Comparison of ENCODE assay signal across 28 cellular contexts in genomic region chr14:41235466-41235865, GRCh38.
"Had no signal": no experiment of that assay in that cellular context is flagged by ENCODE, and none has a peak within 500 bp of the region (broad histone marks: within the 10 kb centered on the region; RNA-seq: fewer than 3 reads in every experiment).

No MANE protein-coding gene starts in this region.

- ATAC-seq: esophagus mucosa; left cardiac atrium; naive thymus-derived CD8-positive, alpha-beta T cell; pancreas; stimulated activated memory B cell treated with anti-CD40 and anti-IgM and Interleukin-4, amounts not matched to agents 10 μg/mL and 1 μg/mL and 100 μg/mL, for 72 hours; stimulated activated naive CD8-positive, alpha-beta T cell treated with anti-CD3 and anti-CD28 coated beads, Interleukin-15, amount 100 ng/mL, for 72 hours had no signal

- H3K4me3 ChIP-seq: adrenal gland, ascending aorta, pancreas, prostate gland, smooth muscle cell, uterus had no signal

- H3K9me3 ChIP-seq: adrenal gland, ascending aorta, pancreas, prostate gland, uterus had no signal

- H3K27me3 ChIP-seq: adrenal gland, ascending aorta, brain microvascular endothelial cell, pancreas, uterus had no signal

- DNase-seq: activated CD4-positive, alpha-beta T cell treated with anti-CD3 and anti-CD28 coated beads for 4 hours; activated CD4-positive, alpha-beta T cell treated with anti-CD3 and anti-CD28 coated beads, Interleukin-2, amount 50 U/mL, for 4 hours; activated effector memory CD4-positive, alpha-beta T cell treated with Interleukin-2 at 50 U/mL for 16 hours; activated naive CD4-positive, alpha-beta T cell treated with anti-CD3 and anti-CD28 coated beads for 36 hours; activated naive CD8-positive, alpha-beta T cell treated with anti-CD3 and anti-CD28 coated beads for 36 hours; adrenal gland; brain microvascular endothelial cell; central memory CD4-positive, alpha-beta T cell; endodermal cell; foreskin fibroblast; head of caudate nucleus; hippocampal formation; left cardiac atrium; naive thymus-derived CD8-positive, alpha-beta T cell; nucleus accumbens; pancreas; retina; stimulated activated CD4-positive, alpha-beta T cell treated with anti-CD3 and anti-CD28 coated beads, Interleukin-1b, Interleukin-23, amount 100 ng/mL, for 48 hours; stimulated activated CD4-positive, alpha-beta T cell treated with anti-CD3 and anti-CD28 coated beads, Interleukin-4, amount 100 ng/mL, for 4 hours; stimulated activated CD8-positive, alpha-beta memory T cell treated with anti-CD3 and anti-CD28 coated beads, Interleukin-4, amount 100 ng/mL, for 48 hours; stimulated activated naive CD8-positive, alpha-beta T cell treated with anti-CD3 and anti-CD28 coated beads, Interleukin-15, amount 100 ng/mL, for 72 hours; substantia nigra; uterus had no signal

- H3K36me3 ChIP-seq: adrenal gland, ascending aorta, brain microvascular endothelial cell, pancreas, prostate gland, uterus had no signal
